ENCODE assay signal across 8 cellular contexts in the genomic region with DNA sequence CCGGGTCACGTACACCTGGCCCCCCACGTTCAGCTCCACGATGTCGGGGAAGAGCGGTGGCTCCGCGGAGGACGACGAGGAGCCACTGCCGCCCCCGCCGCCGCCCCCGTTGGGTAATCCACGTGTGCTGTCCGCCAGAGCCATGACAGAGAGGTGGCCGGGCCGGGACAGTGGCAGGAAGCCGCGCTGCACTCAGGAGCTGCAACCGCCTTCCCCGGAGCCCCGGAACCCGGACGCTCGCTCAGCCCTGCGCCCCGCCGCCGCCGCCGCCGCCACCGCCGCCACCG. TPM values are rescaled to one million over a fixed set of nuclear protein-coding genes. Genes with fewer than 3 reads are reported as not detected.
DNase-seq lines count a peak whose midpoint lies in the region; ATAC-seq, FAIRE-seq and TF ChIP-seq lines count a peak whose summit lies in the region.

No MANE protein-coding gene starts in this region.

- no peak for FAIRE-seq in H54 (lab: Jason Lieb, UNC)
- FAIRE-seq in kidney (lab: Jason Lieb, UNC), result no peak

- intact Hi-C loops in activated T-helper 1 cell treated with anti-CD3 and anti-CD28 coated beads, Interleukin-12 subunit alpha, Interleukin-12 subunit beta, Interleukin-2, Interleukin-4 antibody, amounts not matched to agents 30 ng/mL and 10 ng/mL and 1 ng/mL, durations not matched to agents 14 hours and 24 hours and 36 hours (cut with micrococcal nuclease), result loop anchor here (1.0 to 10.0 kb wide), 6 partner anchors 57 to 1351 kb away; partner anchors contain the start of gene COMMD6
- intact Hi-C loops in kidney (cut with DNase I), result no loop called here

- H3K27ac ChIP-seq in 22Rv1 (peak overlapping the region; percentile 40; the same call in 1 of the 2 replicates), kidney (ENCODE audit: low read depth in 2 of 2, low read length in 2 of 2) (peak overlapping the region; percentile 63 to 89), temporal lobe (ENCODE audit: low read depth, low read length) (peak overlapping the region; percentile 81)

- H3K4me3 Mint-ChIP-seq in activated T-helper 1 cell treated with anti-CD3 and anti-CD28 coated beads, Interleukin-12 subunit alpha, Interleukin-12 subunit beta, Interleukin-2, Interleukin-4 antibody, amounts not matched to agents 30 ng/mL and 10 ng/mL and 1 ng/mL, durations not matched to agents 14 hours and 24 hours and 36 hours, result peak overlapping the region; percentile 77

- TF ChIP-seq CTCF in 22Rv1 (IDR thresholded peaks at IDR 0.05) (no peak), kidney (IDR thresholded peaks at IDR 0.05; ENCODE audit: borderline replicate concordance, extremely low read depth, insufficient read depth) (no peak)

- ATAC-seq in HG02852 (IDR thresholded peaks at IDR 0.05; ENCODE audit: unreplicated experiment), result no peak

- no peaks in the 10 kb centered on the region for H3K36me3 ChIP-seq in kidney (ENCODE audit: control insufficient read depth in 1 of 2, insufficient read depth in 2 of 2, low read length in 2 of 2)

- H3K27ac Mint-ChIP-seq in activated T-helper 1 cell treated with anti-CD3 and anti-CD28 coated beads, Interleukin-12 subunit alpha, Interleukin-12 subunit beta, Interleukin-2, Interleukin-4 antibody, amounts not matched to agents 30 ng/mL and 10 ng/mL and 1 ng/mL, durations not matched to agents 14 hours and 24 hours and 36 hours, result peak overlapping the region; percentile 44

- peak; percentile 17 for DNase-seq in H54 (ENCODE audit: insufficient read length, low spot score)
- no peak for DNase-seq in activated T-helper 1 cell treated with anti-CD3 and anti-CD28 coated beads, Interleukin-12 subunit alpha, Interleukin-12 subunit beta, Interleukin-2, Interleukin-4 antibody, amounts not matched to agents 30 ng/mL and 10 ng/mL and 1 ng/mL, durations not matched to agents 14 hours and 24 hours and 36 hours (ENCODE audit: low spot score)
- DNase-seq in kidney, result no peak
- no peak for DNase-seq in NCI-H446 (lab: John Stamatoyannopoulos, UW)
- DNase-seq in ACHN, result no peak

- peaks cover 4 to 6% of the 10 kb centered on the region in 2 donors for H3K4me1 ChIP-seq in kidney (ENCODE audit: control insufficient read depth in 1 of 2, insufficient read depth in 1 of 2, low read depth in 1 of 2, low read length in 2 of 2)

- peak overlapping the region in 1 of 2 donors; percentile 21 for H3K9ac ChIP-seq in kidney (ENCODE audit: low read length in 2 of 2)

- peaks cover 23% of the 10 kb centered on the region for H3K27me3 Mint-ChIP-seq in activated T-helper 1 cell treated with anti-CD3 and anti-CD28 coated beads, Interleukin-12 subunit alpha, Interleukin-12 subunit beta, Interleukin-2, Interleukin-4 antibody, amounts not matched to agents 30 ng/mL and 10 ng/mL and 1 ng/mL, durations not matched to agents 14 hours and 24 hours and 36 hours (ENCODE audit: insufficient read depth)

- no peaks in the 10 kb centered on the region for H3K9me3 Mint-ChIP-seq in activated T-helper 1 cell treated with anti-CD3 and anti-CD28 coated beads, Interleukin-12 subunit alpha, Interleukin-12 subunit beta, Interleukin-2, Interleukin-4 antibody, amounts not matched to agents 30 ng/mL and 10 ng/mL and 1 ng/mL, durations not matched to agents 14 hours and 24 hours and 36 hours

- no peak for TF ChIP-seq POLR2A in H54 (IDR thresholded peaks at IDR 0.05; ENCODE audit: low read depth, low read length)

- peak overlapping the region; percentile 70 to 72 for H3K4me3 ChIP-seq in kidney (ENCODE audit: low read length in 2 of 2)

- no peaks in the 10 kb centered on the region for H3K36me3 Mint-ChIP-seq in activated T-helper 1 cell treated with anti-CD3 and anti-CD28 coated beads, Interleukin-12 subunit alpha, Interleukin-12 subunit beta, Interleukin-2, Interleukin-4 antibody, amounts not matched to agents 30 ng/mL and 10 ng/mL and 1 ng/mL, durations not matched to agents 14 hours and 24 hours and 36 hours (ENCODE audit: low read depth)

- peaks cover 28% of the 10 kb centered on the region for H3K4me1 Mint-ChIP-seq in activated T-helper 1 cell treated with anti-CD3 and anti-CD28 coated beads, Interleukin-12 subunit alpha, Interleukin-12 subunit beta, Interleukin-2, Interleukin-4 antibody, amounts not matched to agents 30 ng/mL and 10 ng/mL and 1 ng/mL, durations not matched to agents 14 hours and 24 hours and 36 hours (ENCODE audit: low read depth)

- no peaks in the 10 kb centered on the region for H3K9me3 ChIP-seq in kidney (ENCODE audit: control insufficient read depth in 1 of 2, low read length in 2 of 2)

- in situ Hi-C loops in ACHN (cut with HindIII; ENCODE audit: low pct_ligation_motif_present, low pct_unique_long_range_greater_than_20kb, low sequenced_read_pairs), result no loop called here

RNA-seq across cellular contexts. Expression of gene KCTD12, which starts 0.3 kb away (rescaled TPM):
- total RNA-seq in activated T-helper 1 cell treated with anti-CD3 and anti-CD28 coated beads, Interleukin-12 subunit alpha, Interleukin-12 subunit beta, Interleukin-2, Interleukin-4 antibody, amounts not matched to agents 30 ng/mL and 10 ng/mL and 1 ng/mL, durations not matched to agents 14 hours and 24 hours and 36 hours, result 10.4 and 10.7 TPM in 2 replicates
- total RNA-seq in kidney, result 132 TPM
- 18.0 TPM for polyA plus RNA-seq in kidney (ENCODE audit: insufficient read depth, low read depth, low replicate concordance)
- total RNA-seq in temporal lobe, result 126 TPM

Comparison
In these comparisons a context has a peak if more than half of its experiments do, and no peak if none do; other contexts are left out.
1. RNA of gene KCTD12, which starts 0.3 kb away (total RNA-seq): 132 TPM in kidney (single experiment) and 126 TPM in temporal lobe (single experiment); 10.4 to 10.7 TPM in activated T-helper 1 cell treated with anti-CD3 and anti-CD28 coated beads, Interleukin-12 subunit alpha, Interleukin-12 subunit beta, Interleukin-2, Interleukin-4 antibody, amounts not matched to agents 30 ng/mL and 10 ng/mL and 1 ng/mL, durations not matched to agents 14 hours and 24 hours and 36 hours; every median in the first group is over 10 times any median in the second.
2. Peak in every context shown above with its lines, with median percentiles within 50 percentile points of each other: H3K27ac ChIP-seq.